Comparison of ENCODE assay signal across 9 cellular contexts in genomic region chr1:19465123-19465522, GRCh38. TPM values are rescaled to one million over a fixed set of nuclear protein-coding genes. Genes with fewer than 3 reads are reported as not detected.
DNase-seq lines count a peak whose midpoint lies in the region; ATAC-seq and TF ChIP-seq lines count a peak whose summit lies in the region.
"Had no signal": no experiment of that assay in that cellular context is flagged by ENCODE, and none has a peak within 500 bp of the region (broad histone marks: within the 10 kb centered on the region; RNA-seq: fewer than 3 reads in every experiment).

No MANE protein-coding gene starts in this region.

- H3K4me3 ChIP-seq in lower lobe of right lung (no peak overlapping the region), thymus (ENCODE audit: low read length) (no peak overlapping the region)

- H3K9me3 Mint-ChIP-seq in activated T-cell treated with anti-CD3 and anti-CD28 coated beads, Interleukin-2, amount 50 U/mL, for 72 hours = peaks cover 0 to 2% of the 10 kb centered on the region in 2 donors
- no peaks in the 10 kb centered on the region for H3K9me3 Mint-ChIP-seq in activated T-cell treated with anti-CD3 and anti-CD28 coated beads, Interleukin-2, amount 50 U/mL, for 4 hours

- DNase-seq in activated T-cell treated with anti-CD3 and anti-CD28 coated beads, Interleukin-2, amount 50 U/mL, for 72 hours = no peak
- DNase-seq in activated T-cell treated with anti-CD3 and anti-CD28 coated beads, Interleukin-2, amount 50 U/mL, for 4 hours = no peak
- peak; percentile 60 for DNase-seq in astrocyte of the hippocampus (ENCODE audit: low read depth, low spot score)
- no peak for DNase-seq in lower lobe of right lung
- DNase-seq in stimulated activated naive CD4-positive, alpha-beta T cell (lab: John Stamatoyannopoulos, UW) = no peak
- DNase-seq: SW 1271 had no signal

- H3K27me3 Mint-ChIP-seq in activated T-cell treated with anti-CD3 and anti-CD28 coated beads, Interleukin-2, amount 50 U/mL, for 72 hours (ENCODE audit: low read depth) = no peaks in the 10 kb centered on the region
- no peaks in the 10 kb centered on the region for H3K27me3 Mint-ChIP-seq in activated T-cell treated with anti-CD3 and anti-CD28 coated beads, Interleukin-2, amount 50 U/mL, for 4 hours (ENCODE audit: low read depth)

- peak overlapping the region; percentile 5 for H3K27ac ChIP-seq in lower lobe of right lung
- peak overlapping the region; percentile 60 for H3K27ac ChIP-seq in thymus (ENCODE audit: low read depth)

- peaks cover 9% of the 10 kb centered on the region for H3K36me3 ChIP-seq in lower lobe of right lung
- H3K36me3 ChIP-seq in thymus (ENCODE audit: control insufficient read depth, insufficient read depth) = peaks cover 9% of the 10 kb centered on the region

- H3K4me1 ChIP-seq in lower lobe of right lung = peaks cover 85% of the 10 kb centered on the region
- H3K4me1 ChIP-seq in thymus (ENCODE audit: control insufficient read depth, insufficient read depth, low read length) = peaks cover 35% of the 10 kb centered on the region

- H3K4me1 Mint-ChIP-seq in activated T-cell treated with anti-CD3 and anti-CD28 coated beads, Interleukin-2, amount 50 U/mL, for 72 hours (ENCODE audit: low read depth) = peaks cover 95% of the 10 kb centered on the region
- peaks cover 93% of the 10 kb centered on the region for H3K4me1 Mint-ChIP-seq in activated T-cell treated with anti-CD3 and anti-CD28 coated beads, Interleukin-2, amount 50 U/mL, for 4 hours (ENCODE audit: low read depth)

- no peak for ATAC-seq in activated T-cell treated with anti-CD3 and anti-CD28 coated beads, Interleukin-2, amount 50 U/mL, for 72 hours (replicated peaks in 1 of 2)
- no peak for ATAC-seq in activated T-cell treated with anti-CD3 and anti-CD28 coated beads, Interleukin-2, amount 50 U/mL, for 4 hours
- ATAC-seq in lower lobe of right lung = no peak
- no peak for ATAC-seq in GM19452 (IDR thresholded peaks at IDR 0.05; ENCODE audit: unreplicated experiment)
- ATAC-seq in GM21367 (IDR thresholded peaks at IDR 0.05; ENCODE audit: unreplicated experiment) = no peak

- no peak for TF ChIP-seq CTCF in lower lobe of right lung (IDR thresholded peaks at IDR 0.05)

- peaks cover 0 to 15% of the 10 kb centered on the region in 2 donors for H3K36me3 Mint-ChIP-seq in activated T-cell treated with anti-CD3 and anti-CD28 coated beads, Interleukin-2, amount 50 U/mL, for 72 hours (ENCODE audit: insufficient read depth in 2 of 2)
- peaks cover 13% of the 10 kb centered on the region for H3K36me3 Mint-ChIP-seq in activated T-cell treated with anti-CD3 and anti-CD28 coated beads, Interleukin-2, amount 50 U/mL, for 4 hours (ENCODE audit: insufficient read depth)

- intact Hi-C loops in lower lobe of right lung (cut with DNase I) = no loop called here

- H3K27ac Mint-ChIP-seq in activated T-cell treated with anti-CD3 and anti-CD28 coated beads, Interleukin-2, amount 50 U/mL, for 72 hours = peak overlapping the region; percentile 88

- H3K27me3 ChIP-seq in lower lobe of right lung (ENCODE audit: low read depth) (no peaks in the 10 kb centered on the region), thymus (ENCODE audit: control insufficient read depth, insufficient read depth) (no peaks in the 10 kb centered on the region)

- H3K9me3 ChIP-seq in lower lobe of right lung = no peaks in the 10 kb centered on the region
- H3K9me3 ChIP-seq in thymus (ENCODE audit: control insufficient read depth) = no peaks in the 10 kb centered on the region

- WGBS in thymus = 95% methylated on average over 2 of the region's 2 CpGs

- H3K4me3 Mint-ChIP-seq in activated T-cell treated with anti-CD3 and anti-CD28 coated beads, Interleukin-2, amount 50 U/mL, for 72 hours = peak overlapping the region in 1 of 2 donors; percentile 46
- no peak overlapping the region for H3K4me3 Mint-ChIP-seq in activated T-cell treated with anti-CD3 and anti-CD28 coated beads, Interleukin-2, amount 50 U/mL, for 4 hours

RNA-seq across cellular contexts. Expression of gene CAPZB, which starts 20.2 kb away (rescaled TPM):
- 100 to 1,000 TPM; 336 to 373 TPM for total RNA-seq in activated T-cell treated with anti-CD3 and anti-CD28 coated beads, Interleukin-2, amount 50 U/mL, for 72 hours
- total RNA-seq in activated T-cell treated with anti-CD3 and anti-CD28 coated beads, Interleukin-2, amount 50 U/mL, for 4 hours = 100 to 1,000 TPM; 262 to 285 (median 264) TPM
- total RNA-seq in lower lobe of right lung = 236 TPM
- 255 TPM for polyA plus RNA-seq in thymus
